Comparison of ENCODE assay signal across 26 cellular contexts in genomic region chr18:10557085-10557677, GRCh38.
"Had no signal": no experiment of that assay in that cellular context is flagged by ENCODE, and none has a peak within 500 bp of the region (broad histone marks: within the 10 kb centered on the region; RNA-seq: fewer than 3 reads in every experiment).

No MANE protein-coding gene starts in this region.

- H3K79me2 ChIP-seq: parathyroid adenoma had no signal

- H3K36me3 ChIP-seq: uterus had no signal

- H3K27ac Mint-ChIP-seq: nephron, neural progenitor cell, progenitor cell of endocrine pancreas, type B pancreatic cell had no signal

- H3K4me3 ChIP-seq: gastrocnemius medialis, neural progenitor cell, right lobe of liver, testis, tibial artery, uterus had no signal

- H3K4me2 ChIP-seq: neural progenitor cell had no signal

- DNase-seq: cortex of kidney; effector CD4-positive, alpha-beta T cell; foreskin fibroblast; gastrocnemius medialis; head of caudate nucleus; mammary epithelial cell; mesendoderm; midbrain; naive thymus-derived CD4-positive, alpha-beta T cell; right lobe of liver; small intestine; stimulated activated CD4-positive, alpha-beta T cell treated with anti-CD3 and anti-CD28 coated beads, Interleukin-1b, Interleukin-23, amount 100 ng/mL, for 48 hours; stimulated activated CD4-positive, alpha-beta T cell treated with anti-CD3 and anti-CD28 coated beads, Interleukin-4, amount 100 ng/mL, for 1 hour; stimulated activated CD8-positive, alpha-beta memory T cell treated with anti-CD3 and anti-CD28 coated beads, Interleukin-4, amount 100 ng/mL, for 48 hours; stimulated activated naive CD4-positive, alpha-beta T cell; stimulated activated naive CD8-positive, alpha-beta T cell treated with anti-CD3 and anti-CD28 coated beads, Interleukin-15, amount 100 ng/mL, for 72 hours; testis; tibial artery; uterus had no signal

- H2AFZ ChIP-seq: neural progenitor cell, parathyroid adenoma had no signal

- H3K27ac ChIP-seq: epithelial cell of prostate, gastrocnemius medialis, neural progenitor cell, parathyroid adenoma, right lobe of liver, testis, tibial artery, uterus had no signal

- H3K9ac ChIP-seq: neural progenitor cell, parathyroid adenoma had no signal

- H3K9me3 ChIP-seq: gastrocnemius medialis, right lobe of liver, testis, tibial artery, uterus had no signal

- H3K27me3 ChIP-seq: gastrocnemius medialis, neural progenitor cell, right lobe of liver, testis, tibial artery, uterus had no signal

- ATAC-seq: esophagus mucosa; gastrocnemius medialis; naive thymus-derived CD4-positive, alpha-beta T cell; right lobe of liver; stimulated activated naive CD8-positive, alpha-beta T cell treated with anti-CD3 and anti-CD28 coated beads, Interleukin-15, amount 100 ng/mL, for 72 hours had no signal

- H3K4me3 Mint-ChIP-seq: naive thymus-derived CD4-positive, alpha-beta T cell; nephron; neural progenitor cell; stimulated activated naive CD8-positive, alpha-beta T cell treated with anti-CD3 and anti-CD28 coated beads, Interleukin-15, amount 100 ng/mL, for 72 hours; type B pancreatic cell had no signal

- H3K9me3 Mint-ChIP-seq: naive thymus-derived CD4-positive, alpha-beta T cell; stimulated activated naive CD8-positive, alpha-beta T cell treated with anti-CD3 and anti-CD28 coated beads, Interleukin-15, amount 100 ng/mL, for 72 hours had no signal

- H3K4me1 ChIP-seq: neural progenitor cell, testis, uterus had no signal

- H3K27me3 Mint-ChIP-seq: naive thymus-derived CD4-positive, alpha-beta T cell; progenitor cell of endocrine pancreas; stimulated activated naive CD8-positive, alpha-beta T cell treated with anti-CD3 and anti-CD28 coated beads, Interleukin-15, amount 100 ng/mL, for 72 hours; type B pancreatic cell had no signal
